Comparison of ENCODE assay signal across 21 cellular contexts in genomic region chr3:33317963-33318708, GRCh38. TPM values are rescaled to one million over a fixed set of nuclear protein-coding genes. Genes with fewer than 3 reads are reported as not detected.
DNase-seq lines count a peak whose midpoint lies in the region; ATAC-seq, FAIRE-seq and TF ChIP-seq lines count a peak whose summit lies in the region.
"Had no signal": no experiment of that assay in that cellular context is flagged by ENCODE, and none has a peak within 500 bp of the region (broad histone marks: within the 10 kb centered on the region; RNA-seq: fewer than 3 reads in every experiment).

No MANE protein-coding gene starts in this region.

- no peak for FAIRE-seq in RCC 7860 (lab: Jason Lieb, UNC)

- H3K4me1 ChIP-seq in Caco-2, result peaks cover 34% of the 10 kb centered on the region
- H3K4me1 ChIP-seq: suprapubic skin had no signal

- H3K36me3 Mint-ChIP-seq in Caco-2 (ENCODE audit: insufficient read depth, unreplicated experiment) (peaks cover 20% of the 10 kb centered on the region), endothelial cell (ENCODE audit: low read depth, unreplicated experiment) (no peaks in the 10 kb centered on the region)
- no peaks in the 10 kb centered on the region for H3K36me3 Mint-ChIP-seq in activated CD4-positive, alpha-beta T cell treated with anti-CD3 and anti-CD28 coated beads for 36 hours (ENCODE audit: low read depth)
- H3K36me3 Mint-ChIP-seq: activated naive CD4-positive, alpha-beta T cell treated with anti-CD3 and anti-CD28 coated beads, Interleukin-2, amount 50 U/mL, for 72 hours had no signal

- H3K4me1 Mint-ChIP-seq in Caco-2 (ENCODE audit: low read depth, unreplicated experiment) (peaks cover 34% of the 10 kb centered on the region), endothelial cell (ENCODE audit: unreplicated experiment) (peaks cover 35% of the 10 kb centered on the region)
- peaks cover 6% of the 10 kb centered on the region for H3K4me1 Mint-ChIP-seq in activated CD4-positive, alpha-beta T cell treated with anti-CD3 and anti-CD28 coated beads for 36 hours

- H3K9me3 ChIP-seq in Caco-2, result no peaks in the 10 kb centered on the region
- H3K9me3 ChIP-seq: suprapubic skin had no signal

- no peaks in the 10 kb centered on the region; the same call in 1 of the 2 replicates for H3K36me3 ChIP-seq in Caco-2 (ENCODE audit: control insufficient read depth, insufficient read depth, low read length)
- H3K36me3 ChIP-seq: suprapubic skin had no signal

- H3K4me3 ChIP-seq in Caco-2 (ENCODE audit: low read depth, low read length), result no peak overlapping the region
- no peak overlapping the region for H3K4me3 ChIP-seq in LNCaP clone FGC (ENCODE audit: low read depth, low read length)
- H3K4me3 ChIP-seq: suprapubic skin had no signal

- DNase-seq in Caco-2 (peak in 1 of 2 experiments; percentile 61), LNCaP clone FGC (ENCODE audit: low read depth) (peak; percentile 87), RPMI7951 (ENCODE audit: low read depth) (peak; percentile 22), endothelial cell (ENCODE audit: low spot score) (no peak), RCC 7860 (ENCODE audit: low spot score) (no peak), NCI-H1092 (lab: John Stamatoyannopoulos, UW) (no peak), Right ventricle myocardium inferior (ENCODE audit: missing footprints) (no peak)
- DNase-seq in activated CD4-positive, alpha-beta T cell treated with anti-CD3 and anti-CD28 coated beads for 36 hours, result no peak
- DNase-seq: activated CD4-positive, alpha-beta T cell treated with anti-CD3 and anti-CD28 coated beads, Interleukin-2, amount 50 U/mL, for 1 hour; activated T-cell treated with anti-CD3 and anti-CD28 coated beads, Interleukin-2, amount 50 U/mL, for 24 hours; caudate nucleus; endodermal cell; MV-4-11; NCI-H2107; SIG-M5; stimulated activated CD4-positive, alpha-beta T cell treated with anti-CD3 and anti-CD28 coated beads, Interleukin-4, amount 100 ng/mL, for 24 hours; T1000 had no signal

- H3K27me3 Mint-ChIP-seq in Caco-2 (ENCODE audit: insufficient read depth, unreplicated experiment) (no peaks in the 10 kb centered on the region), endothelial cell (ENCODE audit: unreplicated experiment) (peaks cover 1% of the 10 kb centered on the region)
- H3K27me3 Mint-ChIP-seq in activated CD4-positive, alpha-beta T cell treated with anti-CD3 and anti-CD28 coated beads for 36 hours, result peaks cover 14% of the 10 kb centered on the region

- BruUV-seq in Caco-2 (replicated peaks; lab: Mats Ljungman, UMichigan), result no TSS peak

- POLR2A ChIA-PET in Caco-2 (lab: Charles Lee), result no interaction called here
- POLR2A ChIA-PET in activated CD4-positive, alpha-beta T cell treated with anti-CD3 and anti-CD28 coated beads for 36 hours (lab: Charles Lee), result interaction anchor here (0.6 kb wide), 1 partner anchor 118 kb away, joined by 5 read pairs; no protein-coding TSS in a partner anchor

- intact Hi-C loops in Caco-2 (cut with micrococcal nuclease; ENCODE audit: unreplicated experiment), result loop anchor here (1.0 to 2.0 kb wide), 5 partner anchors 8 to 187 kb away; partner anchors contain the start of gene FBXL2
- intact Hi-C loops in activated CD4-positive, alpha-beta T cell treated with anti-CD3 and anti-CD28 coated beads for 36 hours (cut with DNase I, micrococcal nuclease), result no loop called here
- intact Hi-C loops in Right ventricle myocardium inferior (cut with DNase I), result no loop called here

- CTCF ChIA-PET in Caco-2 (lab: Charles Lee), result interaction anchor here (0.6 to 1.7 kb wide), 4 partner anchors 38 to 485 kb away, joined by 3 to 15 read pairs (median 8); no protein-coding TSS in a partner anchor
- CTCF ChIA-PET in activated CD4-positive, alpha-beta T cell treated with anti-CD3 and anti-CD28 coated beads for 36 hours (lab: Charles Lee), result interaction anchor here (1.7 kb wide), 1 partner anchor 55 kb away, joined by 4 read pairs; no protein-coding TSS in a partner anchor

- TF ChIP-seq CTCF in Caco-2 (IDR thresholded peaks at IDR 0.05; ENCODE audit: insufficient read depth in 1 of 2, low read depth in 1 of 2, low read length in 1 of 2, severe bottlenecking in 1 of 2, unreplicated experiment in 1 of 2) (no peak), LNCaP clone FGC (IDR thresholded peaks at IDR 0.05; ENCODE audit: control insufficient read depth, extremely low read depth, insufficient read depth) (peak; percentile 31), endothelial cell (IDR thresholded peaks at IDR 0.05; ENCODE audit: unreplicated experiment) (no peak)

- H3K27ac Mint-ChIP-seq in Caco-2 (ENCODE audit: unreplicated experiment) (peak overlapping the region; percentile 80), endothelial cell (ENCODE audit: unreplicated experiment) (peak overlapping the region; percentile 96)
- H3K27ac Mint-ChIP-seq in activated CD4-positive, alpha-beta T cell treated with anti-CD3 and anti-CD28 coated beads for 36 hours, result no peak overlapping the region
- H3K27ac Mint-ChIP-seq: activated naive CD4-positive, alpha-beta T cell treated with anti-CD3 and anti-CD28 coated beads, Interleukin-2, amount 50 U/mL, for 72 hours; activated T-cell treated with anti-CD3 and anti-CD28 coated beads, Interleukin-2, amount 50 U/mL, for 24 hours; endodermal cell had no signal

- ATAC-seq in activated CD4-positive, alpha-beta T cell treated with anti-CD3 and anti-CD28 coated beads for 36 hours, result no peak
- ATAC-seq in Right ventricle myocardium inferior, result no peak
- ATAC-seq: activated naive CD4-positive, alpha-beta T cell treated with anti-CD3 and anti-CD28 coated beads, Interleukin-2, amount 50 U/mL, for 72 hours; HCT116 had no signal

- no peaks in the 10 kb centered on the region for H3K27me3 ChIP-seq in Caco-2 (replicated peaks; ENCODE audit: control insufficient read depth, insufficient read depth, low read length)
- H3K27me3 ChIP-seq: suprapubic skin had no signal

- H3K4me3 Mint-ChIP-seq in Caco-2 (ENCODE audit: unreplicated experiment), result peak overlapping the region; percentile 65
- no peak overlapping the region for H3K4me3 Mint-ChIP-seq in endothelial cell (ENCODE audit: unreplicated experiment)
- H3K4me3 Mint-ChIP-seq in activated CD4-positive, alpha-beta T cell treated with anti-CD3 and anti-CD28 coated beads for 36 hours, result no peak overlapping the region
- H3K4me3 Mint-ChIP-seq: activated T-cell treated with anti-CD3 and anti-CD28 coated beads, Interleukin-2, amount 50 U/mL, for 24 hours; endodermal cell had no signal

- H3K9me3 Mint-ChIP-seq in Caco-2 (ENCODE audit: unreplicated experiment) (no peaks in the 10 kb centered on the region), endothelial cell (ENCODE audit: unreplicated experiment) (no peaks in the 10 kb centered on the region)
- H3K9me3 Mint-ChIP-seq in activated CD4-positive, alpha-beta T cell treated with anti-CD3 and anti-CD28 coated beads for 36 hours (ENCODE audit: low read depth), result no peaks in the 10 kb centered on the region
- H3K9me3 Mint-ChIP-seq: activated naive CD4-positive, alpha-beta T cell treated with anti-CD3 and anti-CD28 coated beads, Interleukin-2, amount 50 U/mL, for 72 hours; activated T-cell treated with anti-CD3 and anti-CD28 coated beads, Interleukin-2, amount 50 U/mL, for 24 hours had no signal

RNA-seq across cellular contexts. Expression of gene FBXL2, which starts 40.9 kb away (rescaled TPM):
- total RNA-seq in Caco-2 (2022) (8.5 and 10.8 TPM in 2 replicates), endothelial cell (ENCODE audit: unreplicated experiment) (11.5 TPM), Right ventricle myocardium inferior (1.6 TPM)
- 9.1 and 9.5 TPM in 2 replicates for total RNA-seq in RPMI7951 (2014; rRNA removed; shearing (Covaris generic))
- under 1 TPM in 1 of 2 experiments, not detected in 1; 0.07 TPM for total RNA-seq in activated CD4-positive, alpha-beta T cell treated with anti-CD3 and anti-CD28 coated beads for 36 hours
- total RNA-seq: activated naive CD4-positive, alpha-beta T cell treated with anti-CD3 and anti-CD28 coated beads, Interleukin-2, amount 50 U/mL, for 72 hours; HT-29 had no signal

Comparison
In these comparisons a context has a peak if more than half of its experiments do, and no peak if none do; other contexts are left out.
1. DNase-seq: peak in LNCaP clone FGC (single experiment) and RPMI7951 (single experiment); none in endothelial cell (single experiment), activated CD4-positive, alpha-beta T cell treated with anti-CD3 and anti-CD28 coated beads for 36 hours (single experiment), RCC 7860 (single experiment), NCI-H1092 (single experiment) and Right ventricle myocardium inferior (single experiment).